8 cellular contexts compared by ENCODE assay signal in genomic region chr7:101218236-101219130, GRCh38. TPM values are rescaled to one million over a fixed set of nuclear protein-coding genes. Genes with fewer than 3 reads are reported as not detected.
DNase-seq lines count a peak whose midpoint lies in the region; ATAC-seq and TF ChIP-seq lines count a peak whose summit lies in the region.

No MANE protein-coding gene starts in this region.

- H3K4me1 ChIP-seq in adipocyte (ENCODE audit: control insufficient read depth, insufficient read depth, low read length), result peaks cover 48% of the 10 kb centered on the region

- H3K9me3 ChIP-seq in adipocyte (ENCODE audit: control insufficient read depth, low read length), result no peaks in the 10 kb centered on the region

- no peaks in the 10 kb centered on the region for H3K9me3 Mint-ChIP-seq in type B pancreatic cell

- H3K9ac ChIP-seq in adipocyte (ENCODE audit: low read length), result peak overlapping the region; percentile 99

- ATAC-seq in GM18511 (IDR thresholded peaks at IDR 0.05; ENCODE audit: unreplicated experiment) (peak; percentile 42), HG02981 (IDR thresholded peaks at IDR 0.05; ENCODE audit: unreplicated experiment) (peak; percentile 19), left lobe of liver (peak; percentile 42), HG03108 (IDR thresholded peaks at IDR 0.05; ENCODE audit: unreplicated experiment) (no peak)

- peaks cover 31% of the 10 kb centered on the region for H3K36me3 ChIP-seq in adipocyte (ENCODE audit: control insufficient read depth, insufficient read depth, low read length, severe bottlenecking)

- no peak for TF ChIP-seq CTCF in type B pancreatic cell (conservative IDR thresholded peaks at IDR 0.05)

- peak; percentile 33 for DNase-seq in adipocyte (ENCODE audit: low read depth)
- DNase-seq in left lobe of liver (ENCODE audit: low spot score), result no peak
- DNase-seq in type B pancreatic cell (ENCODE audit: extremely low spot score, unreplicated experiment), result no peak
- DNase-seq in NCI-H226, result no peak
- DNase-seq in central memory CD4-positive, alpha-beta T cell, result no peak

- no peaks in the 10 kb centered on the region for H3K27me3 ChIP-seq in adipocyte (replicated peaks; ENCODE audit: control insufficient read depth, insufficient read depth, low read length)

- peaks cover 19% of the 10 kb centered on the region for H3K4me1 Mint-ChIP-seq in type B pancreatic cell (ENCODE audit: unreplicated experiment)

- H3K27me3 Mint-ChIP-seq in type B pancreatic cell, result no peaks in the 10 kb centered on the region

- H3K36me3 Mint-ChIP-seq in type B pancreatic cell, result peaks cover 3% of the 10 kb centered on the region

- peak overlapping the region; percentile 99 for H3K4me3 Mint-ChIP-seq in type B pancreatic cell

- H3K27ac Mint-ChIP-seq in type B pancreatic cell, result peak overlapping the region; percentile 94

- H3K4me3 ChIP-seq in adipocyte (ENCODE audit: low read length), result peak overlapping the region; percentile 97

RNA-seq across cellular contexts. Expression of gene ZNHIT1, which starts 0.5 kb away (rescaled TPM):
- total RNA-seq in left lobe of liver (115 TPM), type B pancreatic cell (ENCODE audit: low replicate concordance) (61.1 and 68.7 TPM in 2 replicates)

RNA-seq across cellular contexts. Expression of gene PLOD3, which starts 1.1 kb away (rescaled TPM):
- total RNA-seq in left lobe of liver, result 54.8 TPM
- total RNA-seq in type B pancreatic cell (ENCODE audit: low replicate concordance), result 37.5 and 65.7 TPM in 2 replicates

RNA-seq across cellular contexts. Expression of gene MOGAT3, which starts 17.6 kb away (rescaled TPM):
- 12.0 TPM for total RNA-seq in left lobe of liver
- 0.94 and 1.1 TPM in 2 replicates for total RNA-seq in type B pancreatic cell (ENCODE audit: low replicate concordance)

RNA-seq across cellular contexts. Expression of gene CLDN15, which starts 19.1 kb away (rescaled TPM):
- total RNA-seq in left lobe of liver (8.6 TPM), type B pancreatic cell (ENCODE audit: low replicate concordance) (9.5 and 16.3 TPM in 2 replicates)

RNA-seq across cellular contexts. Expression of gene FIS1, which starts 26.4 kb away (rescaled TPM):
- total RNA-seq in left lobe of liver (131 TPM), type B pancreatic cell (ENCODE audit: low replicate concordance) (110 and 114 TPM in 2 replicates)
